In the genomic region with DNA sequence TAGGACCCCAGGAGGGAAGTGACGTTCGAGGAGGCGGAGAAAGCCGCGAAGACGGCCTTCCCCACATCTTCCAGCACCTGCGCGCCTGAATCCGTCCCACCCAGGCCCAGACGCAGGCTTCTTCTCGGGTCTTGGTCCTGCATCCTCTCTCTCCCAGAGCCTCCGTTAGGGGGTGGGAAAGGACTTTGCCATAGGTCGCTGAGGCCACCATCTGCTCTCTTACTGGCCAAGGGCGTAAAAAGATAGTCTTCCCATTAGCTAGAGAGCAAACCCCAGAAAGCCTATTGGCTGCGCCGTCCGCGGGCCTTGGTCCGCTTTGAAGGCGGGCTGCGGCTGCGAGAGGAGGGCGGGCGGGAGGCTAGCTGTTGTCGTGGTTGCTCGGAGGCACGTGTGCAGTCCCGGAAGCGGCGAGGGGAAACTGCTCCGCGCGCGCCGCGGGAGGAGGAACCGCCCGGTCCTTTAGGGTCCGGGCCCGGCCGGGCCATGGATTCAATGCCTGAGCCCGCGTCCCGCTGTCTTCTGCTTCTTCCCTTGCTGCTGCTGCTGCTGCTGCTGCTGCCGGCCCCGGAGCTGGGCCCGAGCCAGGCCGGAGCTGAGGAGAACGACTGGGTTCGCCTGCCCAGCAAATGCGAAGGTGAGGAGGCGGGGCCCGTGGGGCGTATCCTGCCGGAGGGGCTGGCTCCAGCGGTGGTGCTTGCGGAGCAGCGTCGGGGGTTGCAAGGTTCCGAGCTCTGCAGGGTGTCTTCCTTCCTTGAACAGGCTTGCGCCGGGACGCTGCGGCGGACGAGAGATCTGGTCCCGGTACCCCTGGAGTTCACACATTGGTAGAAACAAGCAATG, we compare ENCODE assay signal across 1 cellular context.
TF ChIP-seq lines count a peak whose summit lies in the region.

A gene (plus strand): TSS at position 393 of the 840 bp plus-strand sequence. CDS start 91 bp downstream, at position 484.

TF ChIP-seq in HepG2, 621 proteins besides CTCF, POLR2A, EP300 and RAD21 (continued from another document and continues in another):
- TF ChIP-seq, protein P1, sequence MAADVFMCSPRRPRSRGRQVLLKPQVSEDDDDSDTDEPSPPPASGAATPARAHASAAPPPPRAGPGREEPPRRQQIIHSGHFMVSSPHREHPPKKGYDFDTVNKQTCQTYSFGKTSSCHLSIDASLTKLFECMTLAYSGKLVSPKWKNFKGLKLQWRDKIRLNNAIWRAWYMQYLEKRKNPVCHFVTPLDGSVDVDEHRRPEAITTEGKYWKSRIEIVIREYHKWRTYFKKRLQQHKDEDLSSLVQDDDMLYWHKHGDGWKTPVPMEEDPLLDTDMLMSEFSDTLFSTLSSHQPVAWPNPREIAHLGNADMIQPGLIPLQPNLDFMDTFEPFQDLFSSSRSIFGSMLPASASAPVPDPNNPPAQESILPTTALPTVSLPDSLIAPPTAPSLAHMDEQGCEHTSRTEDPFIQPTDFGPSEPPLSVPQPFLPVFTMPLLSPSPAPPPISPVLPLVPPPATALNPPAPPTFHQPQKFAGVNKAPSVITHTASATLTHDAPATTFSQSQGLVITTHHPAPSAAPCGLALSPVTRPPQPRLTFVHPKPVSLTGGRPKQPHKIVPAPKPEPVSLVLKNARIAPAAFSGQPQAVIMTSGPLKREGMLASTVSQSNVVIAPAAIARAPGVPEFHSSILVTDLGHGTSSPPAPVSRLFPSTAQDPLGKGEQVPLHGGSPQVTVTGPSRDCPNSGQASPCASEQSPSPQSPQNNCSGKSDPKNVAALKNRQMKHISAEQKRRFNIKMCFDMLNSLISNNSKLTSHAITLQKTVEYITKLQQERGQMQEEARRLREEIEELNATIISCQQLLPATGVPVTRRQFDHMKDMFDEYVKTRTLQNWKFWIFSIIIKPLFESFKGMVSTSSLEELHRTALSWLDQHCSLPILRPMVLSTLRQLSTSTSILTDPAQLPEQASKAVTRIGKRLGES (CRISPR knock-in tag; IDR thresholded peaks at IDR 0.05; ENCODE audit: borderline replicate concordance): peak; percentile 62; the same call in 1 of the 2 replicates
- TF ChIP-seq STAT5B (CRISPR knock-in tag; IDR thresholded peaks at IDR 0.05) (peak; percentile 66; the same call in 1 of the 2 replicates), RBM39 (IDR thresholded peaks at IDR 0.05; ENCODE audit: low read depth, low read length, poor library complexity, severe bottlenecking) (peak; percentile 70), DNMT1 (CRISPR knock-in tag; IDR thresholded peaks at IDR 0.05) (peak; percentile 51), SRSF4 (IDR thresholded peaks at IDR 0.05; ENCODE audit: low read depth, low read length, poor library complexity, severe bottlenecking) (no peak), MYNN (CRISPR knock-in tag; IDR thresholded peaks at IDR 0.05; ENCODE audit: low read depth) (peak; percentile 91), ZNF382 (CRISPR knock-in tag; IDR thresholded peaks at IDR 0.05; ENCODE audit: borderline replicate concordance) (no peak), SMARCE1 (IDR thresholded peaks at IDR 0.05; ENCODE audit: borderline replicate concordance) (no peak), KLF13 (CRISPR knock-in tag; IDR thresholded peaks at IDR 0.05) (peak; percentile 98), SP4 (CRISPR knock-in tag; IDR thresholded peaks at IDR 0.05) (peak; percentile 97), HNF4G (IDR thresholded peaks at IDR 0.05; ENCODE audit: borderline replicate concordance, low read depth, low read length) (no peak), HNF4G (CRISPR knock-in tag; IDR thresholded peaks at IDR 0.05; ENCODE audit: borderline replicate concordance, low read depth) (peak; percentile 24), CREM (IDR thresholded peaks at IDR 0.05) (peak; percentile 66), CREM (CRISPR knock-in tag; IDR thresholded peaks at IDR 0.05) (no peak), ETV5 (CRISPR knock-in tag; IDR thresholded peaks at IDR 0.05; ENCODE audit: borderline replicate concordance) (peak; percentile 95), ZNF724P (CRISPR knock-in tag; IDR thresholded peaks at IDR 0.05; ENCODE audit: borderline replicate concordance) (peak; percentile 99), RARA (CRISPR knock-in tag; IDR thresholded peaks at IDR 0.05) (peak; percentile 44), POLR2AphosphoS2 (IDR thresholded peaks at IDR 0.05; ENCODE audit: low read depth, low read length) (no peak), NFYB (CRISPR knock-in tag; IDR thresholded peaks at IDR 0.05) (peak; percentile 99), NFIB (CRISPR knock-in tag; IDR thresholded peaks at IDR 0.05; ENCODE audit: borderline replicate concordance) (0 out of 2 replicates have a peak, but pooled peaks have one; percentile 74), ZNF367 (CRISPR knock-in tag; IDR thresholded peaks at IDR 0.05; ENCODE audit: borderline replicate concordance) (no peak; the same call in 1 of the 2 replicates), NKX3-1 (CRISPR knock-in tag; IDR thresholded peaks at IDR 0.05) (peak; percentile 96), NFKB2 (CRISPR knock-in tag; IDR thresholded peaks at IDR 0.05; ENCODE audit: borderline replicate concordance) (peak; percentile 99), TSC22D2 (CRISPR knock-in tag; IDR thresholded peaks at IDR 0.05; ENCODE audit: borderline replicate concordance) (peak; percentile 95; the same call in 1 of the 2 replicates), ISX (CRISPR knock-in tag; conservative IDR thresholded peaks at IDR 0.05) (0 out of 2 replicates have a peak, but pooled peaks have one; percentile 83)
- TF ChIP-seq, protein P2, sequence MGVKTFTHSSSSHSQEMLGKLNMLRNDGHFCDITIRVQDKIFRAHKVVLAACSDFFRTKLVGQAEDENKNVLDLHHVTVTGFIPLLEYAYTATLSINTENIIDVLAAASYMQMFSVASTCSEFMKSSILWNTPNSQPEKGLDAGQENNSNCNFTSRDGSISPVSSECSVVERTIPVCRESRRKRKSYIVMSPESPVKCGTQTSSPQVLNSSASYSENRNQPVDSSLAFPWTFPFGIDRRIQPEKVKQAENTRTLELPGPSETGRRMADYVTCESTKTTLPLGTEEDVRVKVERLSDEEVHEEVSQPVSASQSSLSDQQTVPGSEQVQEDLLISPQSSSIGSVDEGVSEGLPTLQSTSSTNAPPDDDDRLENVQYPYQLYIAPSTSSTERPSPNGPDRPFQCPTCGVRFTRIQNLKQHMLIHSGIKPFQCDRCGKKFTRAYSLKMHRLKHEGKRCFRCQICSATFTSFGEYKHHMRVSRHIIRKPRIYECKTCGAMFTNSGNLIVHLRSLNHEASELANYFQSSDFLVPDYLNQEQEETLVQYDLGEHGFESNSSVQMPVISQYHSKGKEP (CRISPR knock-in tag; IDR thresholded peaks at IDR 0.05): no peak
- TF ChIP-seq, protein P3, sequence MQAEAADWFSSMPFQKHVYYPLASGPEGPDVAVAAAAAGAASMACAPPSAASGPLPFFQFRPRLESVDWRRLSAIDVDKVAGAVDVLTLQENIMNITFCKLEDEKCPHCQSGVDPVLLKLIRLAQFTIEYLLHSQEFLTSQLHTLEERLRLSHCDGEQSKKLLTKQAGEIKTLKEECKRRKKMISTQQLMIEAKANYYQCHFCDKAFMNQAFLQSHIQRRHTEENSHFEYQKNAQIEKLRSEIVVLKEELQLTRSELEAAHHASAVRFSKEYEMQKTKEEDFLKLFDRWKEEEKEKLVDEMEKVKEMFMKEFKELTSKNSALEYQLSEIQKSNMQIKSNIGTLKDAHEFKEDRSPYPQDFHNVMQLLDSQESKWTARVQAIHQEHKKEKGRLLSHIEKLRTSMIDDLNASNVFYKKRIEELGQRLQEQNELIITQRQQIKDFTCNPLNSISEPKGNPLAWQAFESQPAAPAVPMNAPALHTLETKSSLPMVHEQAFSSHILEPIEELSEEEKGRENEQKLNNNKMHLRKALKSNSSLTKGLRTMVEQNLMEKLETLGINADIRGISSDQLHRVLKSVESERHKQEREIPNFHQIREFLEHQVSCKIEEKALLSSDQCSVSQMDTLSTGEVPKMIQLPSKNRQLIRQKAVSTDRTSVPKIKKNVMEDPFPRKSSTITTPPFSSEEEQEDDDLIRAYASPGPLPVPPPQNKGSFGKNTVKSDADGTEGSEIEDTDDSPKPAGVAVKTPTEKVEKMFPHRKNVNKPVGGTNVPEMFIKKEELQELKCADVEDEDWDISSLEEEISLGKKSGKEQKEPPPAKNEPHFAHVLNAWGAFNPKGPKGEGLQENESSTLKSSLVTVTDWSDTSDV (CRISPR knock-in tag; IDR thresholded peaks at IDR 0.05): peak; percentile 84; the same call in 1 of the 2 replicates
- TF ChIP-seq, protein P4, sequence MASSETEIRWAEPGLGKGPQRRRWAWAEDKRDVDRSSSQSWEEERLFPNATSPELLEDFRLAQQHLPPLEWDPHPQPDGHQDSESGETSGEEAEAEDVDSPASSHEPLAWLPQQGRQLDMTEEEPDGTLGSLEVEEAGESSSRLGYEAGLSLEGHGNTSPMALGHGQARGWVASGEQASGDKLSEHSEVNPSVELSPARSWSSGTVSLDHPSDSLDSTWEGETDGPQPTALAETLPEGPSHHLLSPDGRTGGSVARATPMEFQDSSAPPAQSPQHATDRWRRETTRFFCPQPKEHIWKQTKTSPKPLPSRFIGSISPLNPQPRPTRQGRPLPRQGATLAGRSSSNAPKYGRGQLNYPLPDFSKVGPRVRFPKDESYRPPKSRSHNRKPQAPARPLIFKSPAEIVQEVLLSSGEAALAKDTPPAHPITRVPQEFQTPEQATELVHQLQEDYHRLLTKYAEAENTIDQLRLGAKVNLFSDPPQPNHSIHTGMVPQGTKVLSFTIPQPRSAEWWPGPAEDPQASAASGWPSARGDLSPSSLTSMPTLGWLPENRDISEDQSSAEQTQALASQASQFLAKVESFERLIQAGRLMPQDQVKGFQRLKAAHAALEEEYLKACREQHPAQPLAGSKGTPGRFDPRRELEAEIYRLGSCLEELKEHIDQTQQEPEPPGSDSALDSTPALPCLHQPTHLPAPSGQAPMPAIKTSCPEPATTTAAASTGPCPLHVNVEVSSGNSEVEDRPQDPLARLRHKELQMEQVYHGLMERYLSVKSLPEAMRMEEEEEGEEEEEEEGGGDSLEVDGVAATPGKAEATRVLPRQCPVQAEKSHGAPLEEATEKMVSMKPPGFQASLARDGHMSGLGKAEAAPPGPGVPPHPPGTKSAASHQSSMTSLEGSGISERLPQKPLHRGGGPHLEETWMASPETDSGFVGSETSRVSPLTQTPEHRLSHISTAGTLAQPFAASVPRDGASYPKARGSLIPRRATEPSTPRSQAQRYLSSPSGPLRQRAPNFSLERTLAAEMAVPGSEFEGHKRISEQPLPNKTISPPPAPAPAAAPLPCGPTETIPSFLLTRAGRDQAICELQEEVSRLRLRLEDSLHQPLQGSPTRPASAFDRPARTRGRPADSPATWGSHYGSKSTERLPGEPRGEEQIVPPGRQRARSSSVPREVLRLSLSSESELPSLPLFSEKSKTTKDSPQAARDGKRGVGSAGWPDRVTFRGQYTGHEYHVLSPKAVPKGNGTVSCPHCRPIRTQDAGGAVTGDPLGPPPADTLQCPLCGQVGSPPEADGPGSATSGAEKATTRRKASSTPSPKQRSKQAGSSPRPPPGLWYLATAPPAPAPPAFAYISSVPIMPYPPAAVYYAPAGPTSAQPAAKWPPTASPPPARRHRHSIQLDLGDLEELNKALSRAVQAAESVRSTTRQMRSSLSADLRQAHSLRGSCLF (CRISPR knock-in tag; IDR thresholded peaks at IDR 0.05; ENCODE audit: borderline replicate concordance): peak; percentile 69; the same call in 1 of the 2 replicates
- TF ChIP-seq, protein P5, sequence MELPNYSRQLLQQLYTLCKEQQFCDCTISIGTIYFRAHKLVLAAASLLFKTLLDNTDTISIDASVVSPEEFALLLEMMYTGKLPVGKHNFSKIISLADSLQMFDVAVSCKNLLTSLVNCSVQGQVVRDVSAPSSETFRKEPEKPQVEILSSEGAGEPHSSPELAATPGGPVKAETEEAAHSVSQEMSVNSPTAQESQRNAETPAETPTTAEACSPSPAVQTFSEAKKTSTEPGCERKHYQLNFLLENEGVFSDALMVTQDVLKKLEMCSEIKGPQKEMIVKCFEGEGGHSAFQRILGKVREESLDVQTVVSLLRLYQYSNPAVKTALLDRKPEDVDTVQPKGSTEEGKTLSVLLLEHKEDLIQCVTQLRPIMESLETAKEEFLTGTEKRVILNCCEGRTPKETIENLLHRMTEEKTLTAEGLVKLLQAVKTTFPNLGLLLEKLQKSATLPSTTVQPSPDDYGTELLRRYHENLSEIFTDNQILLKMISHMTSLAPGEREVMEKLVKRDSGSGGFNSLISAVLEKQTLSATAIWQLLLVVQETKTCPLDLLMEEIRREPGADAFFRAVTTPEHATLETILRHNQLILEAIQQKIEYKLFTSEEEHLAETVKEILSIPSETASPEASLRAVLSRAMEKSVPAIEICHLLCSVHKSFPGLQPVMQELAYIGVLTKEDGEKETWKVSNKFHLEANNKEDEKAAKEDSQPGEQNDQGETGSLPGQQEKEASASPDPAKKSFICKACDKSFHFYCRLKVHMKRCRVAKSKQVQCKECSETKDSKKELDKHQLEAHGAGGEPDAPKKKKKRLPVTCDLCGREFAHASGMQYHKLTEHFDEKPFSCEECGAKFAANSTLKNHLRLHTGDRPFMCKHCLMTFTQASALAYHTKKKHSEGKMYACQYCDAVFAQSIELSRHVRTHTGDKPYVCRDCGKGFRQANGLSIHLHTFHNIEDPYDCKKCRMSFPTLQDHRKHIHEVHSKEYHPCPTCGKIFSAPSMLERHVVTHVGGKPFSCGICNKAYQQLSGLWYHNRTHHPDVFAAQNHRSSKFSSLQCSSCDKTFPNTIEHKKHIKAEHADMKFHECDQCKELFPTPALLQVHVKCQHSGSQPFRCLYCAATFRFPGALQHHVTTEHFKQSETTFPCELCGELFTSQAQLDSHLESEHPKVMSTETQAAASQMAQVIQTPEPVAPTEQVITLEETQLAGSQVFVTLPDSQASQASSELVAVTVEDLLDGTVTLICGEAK (IDR thresholded peaks at IDR 0.05): 0 out of 2 replicates have a peak, but pooled peaks have one; percentile 39
- TF ChIP-seq, protein P5 (CRISPR knock-in tag; IDR thresholded peaks at IDR 0.05): peak; percentile 93
